ENCODE assay signal across 26 cellular contexts in genomic region chr3:67305160-67305559, GRCh38.
"Had no signal": no experiment of that assay in that cellular context is flagged by ENCODE, and none has a peak within 500 bp of the region (broad histone marks: within the 10 kb centered on the region; RNA-seq: fewer than 3 reads in every experiment).

No MANE protein-coding gene starts in this region.

- ATAC-seq: activated CD8-positive, alpha-beta memory T cell treated with anti-CD3 and anti-CD28 coated beads, Interleukin-2, amount 10 ng/mL, durations not matched to agents 7 days and 5 days; activated CD8-positive, alpha-beta T cell treated with anti-CD3 and anti-CD28 coated beads, Interleukin-2, amount 10 ng/mL, durations not matched to agents 7 days and 5 days; activated T-helper 17 cell treated with anti-CD3 and anti-CD28 coated beads, Interleukin-2, amount 50 U/mL, for 72 hours; body of pancreas; esophagus mucosa had no signal

- H3K4me1 ChIP-seq: adrenal gland, body of pancreas had no signal

- DNase-seq: activated CD4-positive, alpha-beta memory T cell treated with anti-CD3 and anti-CD28 coated beads for 36 hours; activated CD4-positive, alpha-beta T cell treated with anti-CD3 and anti-CD28 coated beads for 1 hour; activated CD4-positive, alpha-beta T cell treated with anti-CD3 and anti-CD28 coated beads for 48 hours; activated CD4-positive, alpha-beta T cell treated with anti-CD3 and anti-CD28 coated beads, Interleukin-2, amount 50 U/mL, for 1 hour; activated CD4-positive, CD25-positive, alpha-beta regulatory T cell; activated CD8-positive, alpha-beta memory T cell treated with anti-CD3 and anti-CD28 coated beads, Interleukin-2, amount 10 ng/mL, durations not matched to agents 7 days and 5 days; activated CD8-positive, alpha-beta memory T cell treated with anti-CD3 and anti-CD28 coated beads, Interleukin-2, amount 50 U/mL, for 4 hours; activated CD8-positive, alpha-beta T cell treated with anti-CD3 and anti-CD28 coated beads, Interleukin-2, amount 10 ng/mL, durations not matched to agents 7 days and 5 days; activated effector memory CD4-positive, alpha-beta T cell treated with Interleukin-2 at 50 U/mL for 16 hours; activated gamma-delta T cell treated with Interleukin-2 at 50 U/mL for 16 hours; activated naive CD4-positive, alpha-beta T cell treated with Interleukin-2 at 50 U/mL for 16 hours; activated T-cell treated with anti-CD3 and anti-CD28 coated beads, Interleukin-2, amount 50 U/mL, for 1 hour; adrenal gland; amygdala; aorta; body of pancreas; caudate nucleus; effector CD8-positive, alpha-beta T cell; foreskin fibroblast; head of caudate nucleus; T-helper 2 cell had no signal

- H3K9me3 ChIP-seq: adrenal gland, body of pancreas had no signal

- H3K9me3 Mint-ChIP-seq: activated naive CD4-positive, alpha-beta T cell treated with anti-CD3 and anti-CD28 coated beads, Interleukin-2, amount 50 U/mL, for 24 hours; activated T-helper 17 cell treated with anti-CD3 and anti-CD28 coated beads, Interleukin-2, amount 50 U/mL, for 72 hours had no signal

- H3K27ac ChIP-seq: adrenal gland, body of pancreas had no signal

- FAIRE-seq: colon, frontal cortex had no signal

- H3K4me3 ChIP-seq: adrenal gland, body of pancreas had no signal

- H3K4me1 Mint-ChIP-seq: activated CD8-positive, alpha-beta memory T cell treated with anti-CD3 and anti-CD28 coated beads, Interleukin-2, amount 10 ng/mL, durations not matched to agents 7 days and 5 days; activated naive CD4-positive, alpha-beta T cell treated with anti-CD3 and anti-CD28 coated beads, Interleukin-2, amount 50 U/mL, for 24 hours; activated T-helper 17 cell treated with anti-CD3 and anti-CD28 coated beads, Interleukin-2, amount 50 U/mL, for 72 hours had no signal

- H3K36me3 ChIP-seq: adrenal gland had no signal

- H3K4me3 Mint-ChIP-seq: activated CD4-positive, alpha-beta memory T cell treated with anti-CD3 and anti-CD28 coated beads for 36 hours; activated CD8-positive, alpha-beta memory T cell treated with anti-CD3 and anti-CD28 coated beads, Interleukin-2, amount 10 ng/mL, durations not matched to agents 7 days and 5 days; activated CD8-positive, alpha-beta T cell treated with anti-CD3 and anti-CD28 coated beads, Interleukin-2, amount 10 ng/mL, durations not matched to agents 7 days and 5 days; activated naive CD4-positive, alpha-beta T cell treated with anti-CD3 and anti-CD28 coated beads, Interleukin-2, amount 50 U/mL, for 24 hours; activated T-helper 17 cell treated with anti-CD3 and anti-CD28 coated beads, Interleukin-2, amount 50 U/mL, for 72 hours had no signal

- H3K36me3 Mint-ChIP-seq: activated CD4-positive, alpha-beta memory T cell treated with anti-CD3 and anti-CD28 coated beads for 36 hours; activated CD8-positive, alpha-beta memory T cell treated with anti-CD3 and anti-CD28 coated beads, Interleukin-2, amount 10 ng/mL, durations not matched to agents 7 days and 5 days; activated naive CD4-positive, alpha-beta T cell treated with anti-CD3 and anti-CD28 coated beads, Interleukin-2, amount 50 U/mL, for 24 hours had no signal

- H3K27ac Mint-ChIP-seq: activated CD4-positive, alpha-beta memory T cell treated with anti-CD3 and anti-CD28 coated beads for 36 hours; activated CD8-positive, alpha-beta memory T cell treated with anti-CD3 and anti-CD28 coated beads, Interleukin-2, amount 10 ng/mL, durations not matched to agents 7 days and 5 days; activated CD8-positive, alpha-beta T cell treated with anti-CD3 and anti-CD28 coated beads, Interleukin-2, amount 10 ng/mL, durations not matched to agents 7 days and 5 days; activated T-helper 17 cell treated with anti-CD3 and anti-CD28 coated beads, Interleukin-2, amount 50 U/mL, for 72 hours had no signal

- H3K27me3 ChIP-seq: adrenal gland, body of pancreas had no signal
